ENCODE assay signal across 10 cellular contexts in the genomic region with DNA sequence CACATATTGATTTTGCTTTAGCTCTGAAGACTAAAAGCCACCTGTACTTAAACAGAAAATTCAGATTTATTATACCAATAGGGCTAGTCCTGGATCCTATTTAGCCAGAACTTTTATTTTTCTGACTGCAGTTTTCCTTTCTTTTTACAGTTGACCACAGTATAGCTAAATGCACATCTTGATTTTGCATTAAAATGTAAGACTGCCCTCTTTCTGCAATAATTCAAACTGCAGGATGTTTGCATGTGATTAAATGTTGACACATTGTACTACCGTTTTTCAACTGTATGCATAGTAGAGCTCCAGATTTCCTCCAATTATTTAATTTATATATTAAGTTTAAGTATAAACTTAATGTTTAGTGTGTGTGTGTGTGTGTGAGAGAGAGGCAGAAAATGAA.
DNase-seq lines count a peak whose midpoint lies in the region; ATAC-seq, FAIRE-seq and TF ChIP-seq lines count a peak whose summit lies in the region.
"Had no signal": no experiment of that assay in that cellular context is flagged by ENCODE, and none has a peak within 500 bp of the region (broad histone marks: within the 10 kb centered on the region; RNA-seq: fewer than 3 reads in every experiment).

No MANE protein-coding gene starts in this region.

- no TSS peak for BruUV-seq in Caco-2 (replicated peaks; lab: Mats Ljungman, UMichigan)

- H3K79me2 ChIP-seq in keratinocyte (ENCODE audit: control insufficient read depth, insufficient read depth, low read length): no peaks in the 10 kb centered on the region

- TF ChIP-seq CTCF in Caco-2 (IDR thresholded peaks at IDR 0.05; ENCODE audit: insufficient read depth in 1 of 2, low read depth in 1 of 2, low read length in 1 of 2, severe bottlenecking in 1 of 2, unreplicated experiment in 1 of 2) (peak; percentile 25 to 55), LNCAP (IDR thresholded peaks at IDR 0.05) (peak; percentile 67), ascending aorta (IDR thresholded peaks at IDR 0.05) (peak in 2 of 3 experiments; percentile 14 to 40), keratinocyte (optimal IDR thresholded peaks at IDR 0.05 in 1 of 3, IDR thresholded peaks at IDR 0.05 in 1 of 3, conservative IDR thresholded peaks at IDR 0.05 in 1 of 3; ENCODE audit: extremely low read depth in 1 of 3, insufficient read depth in 2 of 3, low read length in 3 of 3) (peak in 2 of 3 experiments; percentile 30 to 44)

- CTCF ChIA-PET in Caco-2 (lab: Charles Lee): interaction anchor here (0.6 to 1.0 kb wide), 4 partner anchors 9 to 263 kb away, joined by 3 to 5 read pairs (median 4); no protein-coding TSS in a partner anchor
- CTCF ChIA-PET in activated CD4-positive, alpha-beta memory T cell treated with anti-CD3 and anti-CD28 coated beads for 36 hours (lab: Charles Lee): no interaction called here

- H3K27me3 Mint-ChIP-seq in Caco-2 (ENCODE audit: insufficient read depth, unreplicated experiment): no peaks in the 10 kb centered on the region
- no peaks in the 10 kb centered on the region for H3K27me3 Mint-ChIP-seq in activated CD4-positive, alpha-beta memory T cell treated with anti-CD3 and anti-CD28 coated beads for 36 hours
- H3K27me3 Mint-ChIP-seq: stimulated activated naive CD8-positive, alpha-beta T cell treated with anti-CD3 and anti-CD28 coated beads, Interleukin-15, Interleukin-2, amounts not matched to agents 100 ng/mL and 50 ng/mL, for 24 hours had no signal

- H3K9me3 ChIP-seq in Caco-2 (no peaks in the 10 kb centered on the region), ascending aorta (peaks cover 0 to 4% of the 10 kb centered on the region in 2 donors), keratinocyte (ENCODE audit: control insufficient read depth, low read depth, low read length) (no peaks in the 10 kb centered on the region)
- H3K9me3 ChIP-seq: HAP-1 had no signal

- H3K4me1 ChIP-seq in Caco-2 (no peaks in the 10 kb centered on the region), ascending aorta (no peaks in the 10 kb centered on the region), keratinocyte (ENCODE audit: control insufficient read depth, extremely low read depth, insufficient read depth, low read length) (no peaks in the 10 kb centered on the region)
- H3K4me1 ChIP-seq: HAP-1 had no signal

- H4K20me1 ChIP-seq in keratinocyte (ENCODE audit: control insufficient read depth, extremely low read depth, insufficient read depth, low read length): no peaks in the 10 kb centered on the region

- H3K27me3 ChIP-seq in Caco-2 (replicated peaks; ENCODE audit: control insufficient read depth, insufficient read depth, low read length) (no peaks in the 10 kb centered on the region), ascending aorta (no peaks in the 10 kb centered on the region), keratinocyte (ENCODE audit: control insufficient read depth, extremely low read depth, insufficient read depth, low read length) (no peaks in the 10 kb centered on the region)

- POLR2A ChIA-PET in Caco-2 (lab: Charles Lee): no interaction called here
- POLR2A ChIA-PET in activated CD4-positive, alpha-beta memory T cell treated with anti-CD3 and anti-CD28 coated beads for 36 hours (lab: Charles Lee): no interaction called here

- H3K4me3 Mint-ChIP-seq in Caco-2 (ENCODE audit: unreplicated experiment): no peak overlapping the region
- no peak overlapping the region for H3K4me3 Mint-ChIP-seq in activated CD4-positive, alpha-beta memory T cell treated with anti-CD3 and anti-CD28 coated beads for 36 hours
- H3K4me3 Mint-ChIP-seq: stimulated activated naive CD8-positive, alpha-beta T cell treated with anti-CD3 and anti-CD28 coated beads, Interleukin-15, Interleukin-2, amounts not matched to agents 100 ng/mL and 50 ng/mL, for 24 hours had no signal

- no peaks in the 10 kb centered on the region for H3K9me3 Mint-ChIP-seq in Caco-2 (ENCODE audit: unreplicated experiment)
- no peaks in the 10 kb centered on the region for H3K9me3 Mint-ChIP-seq in activated CD4-positive, alpha-beta memory T cell treated with anti-CD3 and anti-CD28 coated beads for 36 hours
- H3K9me3 Mint-ChIP-seq: stimulated activated naive CD8-positive, alpha-beta T cell treated with anti-CD3 and anti-CD28 coated beads, Interleukin-15, Interleukin-2, amounts not matched to agents 100 ng/mL and 50 ng/mL, for 24 hours had no signal

- FAIRE-seq in keratinocyte (lab: Jason Lieb, UNC): no peak

- H3K4me1 Mint-ChIP-seq in Caco-2 (ENCODE audit: low read depth, unreplicated experiment): no peaks in the 10 kb centered on the region
- no peaks in the 10 kb centered on the region for H3K4me1 Mint-ChIP-seq in activated CD4-positive, alpha-beta memory T cell treated with anti-CD3 and anti-CD28 coated beads for 36 hours (ENCODE audit: low read depth)

- H3K27ac ChIP-seq in ascending aorta (no peak overlapping the region), keratinocyte (ENCODE audit: control insufficient read depth, insufficient read depth, low read length) (no peak overlapping the region)

- H3K9ac ChIP-seq in keratinocyte (ENCODE audit: control insufficient read depth, extremely low read depth, insufficient read depth, low read length): no peak overlapping the region

- H3K36me3 Mint-ChIP-seq in Caco-2 (ENCODE audit: insufficient read depth, unreplicated experiment): no peaks in the 10 kb centered on the region
- H3K36me3 Mint-ChIP-seq in activated CD4-positive, alpha-beta memory T cell treated with anti-CD3 and anti-CD28 coated beads for 36 hours: no peaks in the 10 kb centered on the region

- H3K4me2 ChIP-seq in keratinocyte (ENCODE audit: control insufficient read depth, extremely low read depth, insufficient read depth, low read depth, low read length): no peak overlapping the region

- dilution Hi-C loops in keratinocyte (cut with MboI; ENCODE audit: extremely low pct_ligation_motif_present, low sequenced_read_pairs): no loop called here

- no peak overlapping the region for H3K27ac Mint-ChIP-seq in Caco-2 (ENCODE audit: unreplicated experiment)
- no peak overlapping the region for H3K27ac Mint-ChIP-seq in activated CD4-positive, alpha-beta memory T cell treated with anti-CD3 and anti-CD28 coated beads for 36 hours
- H3K27ac Mint-ChIP-seq: stimulated activated naive CD8-positive, alpha-beta T cell treated with anti-CD3 and anti-CD28 coated beads, Interleukin-15, Interleukin-2, amounts not matched to agents 100 ng/mL and 50 ng/mL, for 24 hours had no signal

- no peak overlapping the region for H2AFZ ChIP-seq in keratinocyte (ENCODE audit: control insufficient read depth, low read length)

- H3K36me3 ChIP-seq in Caco-2 (ENCODE audit: control insufficient read depth, insufficient read depth, low read length) (no peaks in the 10 kb centered on the region), ascending aorta (no peaks in the 10 kb centered on the region), keratinocyte (ENCODE audit: control insufficient read depth in 2 of 2, extremely low read depth in 1 of 2, insufficient read depth in 2 of 2, low read length in 2 of 2) (no peaks in the 10 kb centered on the region)
- H3K36me3 ChIP-seq: HAP-1 had no signal

- H3K4me3 ChIP-seq in Caco-2 (ENCODE audit: low read depth, low read length) (no peak overlapping the region), ascending aorta (no peak overlapping the region), keratinocyte (ENCODE audit: control insufficient read depth in 2 of 3, extremely low read depth in 1 of 3, insufficient read depth in 2 of 3, low read depth in 1 of 3, low read length in 3 of 3) (no peak overlapping the region)
- H3K4me3 ChIP-seq: HAP-1 had no signal

- ATAC-seq in HG02840 (IDR thresholded peaks at IDR 0.05; ENCODE audit: low FRiP score, unreplicated experiment) (no peak), HG03460 (IDR thresholded peaks at IDR 0.05; ENCODE audit: unreplicated experiment) (no peak)

- intact Hi-C loops in Caco-2 (cut with micrococcal nuclease; ENCODE audit: unreplicated experiment) (loop anchor here (1.0 to 2.0 kb wide), 2 partner anchors 123 to 852 kb away; no protein-coding TSS in a partner anchor), ascending aorta (cut with DNase I) (no loop called here)
- intact Hi-C loops in activated CD4-positive, alpha-beta memory T cell treated with anti-CD3 and anti-CD28 coated beads for 36 hours (cut with micrococcal nuclease): no loop called here

- DNase-seq in Caco-2 (peak in 1 of 2 experiments; percentile 32), ascending aorta (ENCODE audit: low spot score in 2 of 2) (no peak), keratinocyte (ENCODE audit: low read depth, low spot score) (no peak)
- DNase-seq in stimulated activated CD4-positive, alpha-beta T cell treated with anti-CD3 and anti-CD28 coated beads, Interleukin-2, amount 100 ng/mL, for 48 hours: no peak
- DNase-seq in activated CD4-positive, alpha-beta memory T cell treated with anti-CD3 and anti-CD28 coated beads for 36 hours: no peak

- H3K9me1 ChIP-seq in keratinocyte (ENCODE audit: control insufficient read depth, extremely low read depth, insufficient read depth, low read length): no peaks in the 10 kb centered on the region
